In the genomic region with DNA sequence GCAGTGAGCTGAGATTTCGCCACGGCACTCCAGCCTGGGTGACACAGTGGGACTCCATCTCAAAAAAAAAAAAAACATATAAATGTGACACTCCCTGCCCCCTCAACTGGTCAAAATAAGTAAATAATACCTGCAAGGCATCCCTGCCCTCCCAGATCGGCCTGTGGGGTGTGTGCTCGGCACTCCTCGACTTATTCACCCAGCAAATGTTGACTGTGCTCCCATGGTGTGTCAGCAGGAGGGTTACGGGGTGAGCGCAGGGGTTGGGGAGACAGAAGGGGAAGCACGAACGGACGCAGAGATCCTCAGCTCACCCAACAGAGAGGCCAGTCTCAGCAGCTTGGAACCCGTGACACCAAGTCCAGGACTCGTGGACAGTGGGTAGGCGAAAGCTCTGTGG, we compare ENCODE assay signal across 1 cellular context.
TF ChIP-seq lines count a peak whose summit lies in the region.

No MANE protein-coding gene starts in this region.

TF ChIP-seq in HEK293T, 16 proteins besides CTCF, POLR2A, EP300 and RAD21:
- TF ChIP-seq ZNF384 (IDR thresholded peaks at IDR 0.05) = no peak
- TF ChIP-seq LEF1 (IDR thresholded peaks at IDR 0.05; ENCODE audit: borderline replicate concordance) = no peak
- no peak for TF ChIP-seq BHLHE40 (IDR thresholded peaks at IDR 0.05; ENCODE audit: borderline replicate concordance)
- no peak for TF ChIP-seq NFRKB (IDR thresholded peaks at IDR 0.05)
- TF ChIP-seq SP1 (IDR thresholded peaks at IDR 0.05) = no peak
- TF ChIP-seq ARNT (IDR thresholded peaks at IDR 0.05) = no peak
- no peak for TF ChIP-seq HDGF (IDR thresholded peaks at IDR 0.05; ENCODE audit: borderline replicate concordance)
- TF ChIP-seq, protein P1, sequence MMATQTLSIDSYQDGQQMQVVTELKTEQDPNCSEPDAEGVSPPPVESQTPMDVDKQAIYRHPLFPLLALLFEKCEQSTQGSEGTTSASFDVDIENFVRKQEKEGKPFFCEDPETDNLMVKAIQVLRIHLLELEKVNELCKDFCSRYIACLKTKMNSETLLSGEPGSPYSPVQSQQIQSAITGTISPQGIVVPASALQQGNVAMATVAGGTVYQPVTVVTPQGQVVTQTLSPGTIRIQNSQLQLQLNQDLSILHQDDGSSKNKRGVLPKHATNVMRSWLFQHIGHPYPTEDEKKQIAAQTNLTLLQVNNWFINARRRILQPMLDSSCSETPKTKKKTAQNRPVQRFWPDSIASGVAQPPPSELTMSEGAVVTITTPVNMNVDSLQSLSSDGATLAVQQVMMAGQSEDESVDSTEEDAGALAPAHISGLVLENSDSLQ (IDR thresholded peaks at IDR 0.05) = no peak
- no peak for TF ChIP-seq FOXM1 (IDR thresholded peaks at IDR 0.05; ENCODE audit: borderline replicate concordance)
- no peak for TF ChIP-seq FOXK2 (IDR thresholded peaks at IDR 0.05)
- TF ChIP-seq SUZ12 (IDR thresholded peaks at IDR 0.05) = no peak
- no peak for TF ChIP-seq CTBP1 (IDR thresholded peaks at IDR 0.05; ENCODE audit: borderline replicate concordance)
- TF ChIP-seq FOXA1 (IDR thresholded peaks at IDR 0.05) = no peak
- TF ChIP-seq TARDBP (IDR thresholded peaks at IDR 0.05) = no peak
- TF ChIP-seq ELF4 (IDR thresholded peaks at IDR 0.05) = no peak
- no peak for TF ChIP-seq L3MBTL2 (conservative IDR thresholded peaks at IDR 0.05)
